18 cellular contexts compared by ENCODE assay signal in genomic region chr1:151266315-151266714, GRCh38.
"Had no signal": no experiment of that assay in that cellular context is flagged by ENCODE, and none has a peak within 500 bp of the region (broad histone marks: within the 10 kb centered on the region; RNA-seq: fewer than 3 reads in every experiment).

No MANE protein-coding gene starts in this region.

- H3K9me3 Mint-ChIP-seq: natural killer cell treated with Interleukin-12 subunit alpha and Interleukin-12 subunit beta and Interleukin-15 and Interleukin-18, amount 100 ng/mL, for 72 hours; neural progenitor cell had no signal

- H3K36me3 ChIP-seq: neural progenitor cell, uterus had no signal

- H3K4me3 Mint-ChIP-seq: natural killer cell treated with Interleukin-12 subunit alpha and Interleukin-12 subunit beta and Interleukin-15 and Interleukin-18, amount 100 ng/mL, for 72 hours; neural progenitor cell had no signal

- H3K27ac ChIP-seq: esophagus muscularis mucosa, gastrocnemius medialis, left lung, neural progenitor cell, right atrium auricular region, tibial artery, upper lobe of left lung, uterus had no signal

- H3K4me1 ChIP-seq: gastrocnemius medialis, left lung, neural progenitor cell, tibial artery, upper lobe of left lung, uterus had no signal

- H3K27me3 Mint-ChIP-seq: natural killer cell treated with Interleukin-12 subunit alpha and Interleukin-12 subunit beta and Interleukin-15 and Interleukin-18, amount 100 ng/mL, for 72 hours had no signal

- H3K27ac Mint-ChIP-seq: neural progenitor cell had no signal

- H3K4me1 Mint-ChIP-seq: neural progenitor cell had no signal

- H3K27me3 ChIP-seq: esophagus muscularis mucosa, gastrocnemius medialis, left lung, neural progenitor cell, right atrium auricular region, tibial artery, upper lobe of left lung, uterus had no signal

- H3K9me3 ChIP-seq: esophagus muscularis mucosa, gastrocnemius medialis, left lung, right atrium auricular region, tibial artery, upper lobe of left lung, uterus had no signal

- DNase-seq: effector memory CD4-positive, alpha-beta T cell; gastrocnemius medialis; glutamatergic neuron; islet precursor cell; left lung; mesenchymal stem cell; midbrain; small intestine; stimulated activated CD4-positive, alpha-beta T cell treated with anti-CD3 and anti-CD28 coated beads, Interleukin-12 subunit alpha, Interleukin-12 subunit beta, amount 100 ng/mL, for 4 hours; stimulated activated naive CD8-positive, alpha-beta T cell treated with anti-CD3 and anti-CD28 coated beads, Interleukin-15, Interleukin-2, amounts not matched to agents 100 U/mL and 50 U/mL, for 24 hours; tibial artery; upper lobe of left lung; uterus had no signal

- ATAC-seq: gastrocnemius medialis; left lung; natural killer cell treated with Interleukin-12 subunit alpha and Interleukin-12 subunit beta and Interleukin-15 and Interleukin-18, amount 100 ng/mL, for 72 hours had no signal

- H3K4me3 ChIP-seq: esophagus muscularis mucosa, gastrocnemius medialis, left lung, lung, neural progenitor cell, right atrium auricular region, tibial artery, upper lobe of left lung, uterus had no signal
